In the genomic region with DNA sequence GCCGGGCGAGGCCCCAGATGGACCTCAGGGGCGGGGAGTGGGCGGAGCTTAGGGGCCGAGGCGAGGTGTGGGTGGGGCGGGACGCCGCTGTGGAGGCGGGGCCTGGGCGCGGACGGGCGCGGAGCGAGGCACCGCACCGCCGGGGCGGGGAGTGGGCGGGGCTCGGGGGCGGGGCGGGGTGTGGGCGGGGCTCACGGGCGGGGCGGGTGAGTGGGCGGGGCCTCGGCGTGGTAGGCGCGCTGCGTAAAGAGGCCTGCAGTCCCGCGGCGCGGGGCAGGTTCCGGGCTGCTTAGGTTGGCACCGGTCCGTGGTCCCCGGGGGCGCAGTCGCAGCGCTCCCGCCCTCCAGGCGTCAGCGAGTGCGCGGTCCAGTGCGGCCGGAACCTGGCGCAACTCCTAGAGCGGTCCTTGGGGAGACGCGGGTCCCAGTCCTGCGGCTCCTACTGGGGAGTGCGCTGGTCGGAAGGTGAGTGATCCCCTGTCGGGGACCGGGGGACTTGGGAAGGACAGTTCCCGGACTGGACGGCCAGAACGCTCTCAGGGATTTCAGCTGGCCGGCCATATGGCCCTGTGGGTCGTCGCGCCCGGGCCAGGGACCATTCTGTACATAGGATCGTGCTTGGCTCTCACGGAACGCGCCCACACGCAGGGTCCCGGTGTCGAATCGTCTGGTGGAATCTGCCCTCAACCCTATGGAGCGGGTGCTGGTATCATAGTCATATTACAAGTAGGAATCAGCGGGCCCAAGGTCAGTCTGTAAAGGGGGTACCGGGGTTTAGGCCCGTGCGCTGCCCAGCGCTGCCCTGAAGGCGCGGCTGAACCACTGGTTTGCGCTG, we compare ENCODE assay signal across 1 cellular context.
TF ChIP-seq lines count a peak whose summit lies in the region.

A gene with protein sequence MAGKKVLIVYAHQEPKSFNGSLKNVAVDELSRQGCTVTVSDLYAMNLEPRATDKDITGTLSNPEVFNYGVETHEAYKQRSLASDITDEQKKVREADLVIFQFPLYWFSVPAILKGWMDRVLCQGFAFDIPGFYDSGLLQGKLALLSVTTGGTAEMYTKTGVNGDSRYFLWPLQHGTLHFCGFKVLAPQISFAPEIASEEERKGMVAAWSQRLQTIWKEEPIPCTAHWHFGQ (plus strand): TSS at position 274 of the 835 bp plus-strand sequence. CDS start 6,659 bp downstream, outside the sequence.

TF ChIP-seq in H1, 55 proteins besides CTCF, POLR2A, EP300 and RAD21:
- TF ChIP-seq POLR2AphosphoS5 (IDR thresholded peaks at IDR 0.05; ENCODE audit: low read depth, low read length) (peak; percentile 70), MAFK (IDR thresholded peaks at IDR 0.05; ENCODE audit: low read depth, low read length) (no peak), CREB1 (IDR thresholded peaks at IDR 0.05) (0 out of 2 replicates have a peak, but pooled peaks have one; percentile 34), BACH1 (IDR thresholded peaks at IDR 0.05; ENCODE audit: low read length) (no peak), SIX5 (IDR thresholded peaks at IDR 0.05; ENCODE audit: low read depth, low read length) (no peak), RNF2 (IDR thresholded peaks at IDR 0.05; ENCODE audit: borderline replicate concordance, low read depth, low read length, missing control alignments, poor library complexity, severe bottlenecking) (no peak), BCL11A (IDR thresholded peaks at IDR 0.05; ENCODE audit: low read depth in 2 of 2, low read length in 2 of 2) (no peak), SIN3A (conservative IDR thresholded peaks at IDR 0.05 in 1 of 2, IDR thresholded peaks at IDR 0.05 in 1 of 2; ENCODE audit: low read depth in 1 of 2, low read length in 2 of 2) (no peak; a peak in 1 of 4 replicates), TEAD4 (IDR thresholded peaks at IDR 0.05; ENCODE audit: low read depth, low read length) (0 out of 2 replicates have a peak, but pooled peaks have one; percentile 5), RXRA (IDR thresholded peaks at IDR 0.05; ENCODE audit: insufficient read depth, low read depth, low read length) (no peak), RBBP5 (IDR thresholded peaks at IDR 0.05; ENCODE audit: borderline replicate concordance, low read depth, low read length) (peak; percentile 73; the same call in 1 of the 2 replicates), TBP (IDR thresholded peaks at IDR 0.05; ENCODE audit: low read depth, low read length) (peak; percentile 82), CBX5 (IDR thresholded peaks at IDR 0.05; ENCODE audit: low read depth, low read length) (no peak), TAF1 (IDR thresholded peaks at IDR 0.05; ENCODE audit: low read depth, low read length) (peak; percentile 90), POU5F1 (IDR thresholded peaks at IDR 0.05; ENCODE audit: low read depth, low read length) (no peak), ASH2L (IDR thresholded peaks at IDR 0.05; ENCODE audit: low read length) (no peak), SAP30 (IDR thresholded peaks at IDR 0.05; ENCODE audit: insufficient read depth, insufficient replicate concordance, low read length) (peak; percentile 57), EGR1 (IDR thresholded peaks at IDR 0.05; ENCODE audit: borderline replicate concordance, low read depth, low read length) (no peak), ZNF274 (IDR thresholded peaks at IDR 0.05; ENCODE audit: borderline replicate concordance, extremely low read depth, low read length) (no peak), CHD2 (IDR thresholded peaks at IDR 0.05; ENCODE audit: low read length) (no peak), TCF12 (IDR thresholded peaks at IDR 0.05; ENCODE audit: low read depth, low read length) (no peak), KDM1A (IDR thresholded peaks at IDR 0.05; ENCODE audit: borderline replicate concordance, low read length) (no peak), GTF2F1 (IDR thresholded peaks at IDR 0.05; ENCODE audit: borderline replicate concordance, low read depth, low read length) (no peak), HDAC2 (IDR thresholded peaks at IDR 0.05; ENCODE audit: borderline replicate concordance in 1 of 2, low read depth in 2 of 2, low read length in 2 of 2) (no peak; a peak in 1 of 4 replicates), KDM4A (IDR thresholded peaks at IDR 0.05; ENCODE audit: low read depth, low read length, severe bottlenecking) (peak; percentile 61), SP1 (IDR thresholded peaks at IDR 0.05; ENCODE audit: low read depth, low read length) (no peak; the same call in 1 of the 2 replicates), SP2 (IDR thresholded peaks at IDR 0.05; ENCODE audit: low read length) (no peak), BRCA1 (IDR thresholded peaks at IDR 0.05; ENCODE audit: low read depth, low read length) (no peak), CTBP2 (IDR thresholded peaks at IDR 0.05; ENCODE audit: borderline replicate concordance, insufficient read depth, insufficient read length, low read length) (no peak), NANOG (IDR thresholded peaks at IDR 0.05; ENCODE audit: insufficient read depth, low read depth, low read length, poor library complexity, severe bottlenecking) (no peak), PHF8 (conservative IDR thresholded peaks at IDR 0.05; ENCODE audit: low read depth, low read length) (peak; percentile 85), JUND (IDR thresholded peaks at IDR 0.05; ENCODE audit: low read length) (no peak), CBX8 (IDR thresholded peaks at IDR 0.05; ENCODE audit: borderline replicate concordance, low read depth, low read length) (no peak), TAF7 (optimal IDR thresholded peaks at IDR 0.05; ENCODE audit: borderline replicate concordance, low read depth, low read length) (no peak), SUZ12 (IDR thresholded peaks at IDR 0.05; ENCODE audit: low read length) (no peak), HDAC6 (IDR thresholded peaks at IDR 0.05; ENCODE audit: low read depth, low read length) (no peak), CHD1 (IDR thresholded peaks at IDR 0.05; ENCODE audit: low read depth, low read length) (no peak)
- TF ChIP-seq, protein P1, sequence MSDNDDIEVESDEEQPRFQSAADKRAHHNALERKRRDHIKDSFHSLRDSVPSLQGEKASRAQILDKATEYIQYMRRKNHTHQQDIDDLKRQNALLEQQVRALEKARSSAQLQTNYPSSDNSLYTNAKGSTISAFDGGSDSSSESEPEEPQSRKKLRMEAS (IDR thresholded peaks at IDR 0.05): peak; percentile 47; the same call in 1 of the 2 replicates
- TF ChIP-seq, protein P2, sequence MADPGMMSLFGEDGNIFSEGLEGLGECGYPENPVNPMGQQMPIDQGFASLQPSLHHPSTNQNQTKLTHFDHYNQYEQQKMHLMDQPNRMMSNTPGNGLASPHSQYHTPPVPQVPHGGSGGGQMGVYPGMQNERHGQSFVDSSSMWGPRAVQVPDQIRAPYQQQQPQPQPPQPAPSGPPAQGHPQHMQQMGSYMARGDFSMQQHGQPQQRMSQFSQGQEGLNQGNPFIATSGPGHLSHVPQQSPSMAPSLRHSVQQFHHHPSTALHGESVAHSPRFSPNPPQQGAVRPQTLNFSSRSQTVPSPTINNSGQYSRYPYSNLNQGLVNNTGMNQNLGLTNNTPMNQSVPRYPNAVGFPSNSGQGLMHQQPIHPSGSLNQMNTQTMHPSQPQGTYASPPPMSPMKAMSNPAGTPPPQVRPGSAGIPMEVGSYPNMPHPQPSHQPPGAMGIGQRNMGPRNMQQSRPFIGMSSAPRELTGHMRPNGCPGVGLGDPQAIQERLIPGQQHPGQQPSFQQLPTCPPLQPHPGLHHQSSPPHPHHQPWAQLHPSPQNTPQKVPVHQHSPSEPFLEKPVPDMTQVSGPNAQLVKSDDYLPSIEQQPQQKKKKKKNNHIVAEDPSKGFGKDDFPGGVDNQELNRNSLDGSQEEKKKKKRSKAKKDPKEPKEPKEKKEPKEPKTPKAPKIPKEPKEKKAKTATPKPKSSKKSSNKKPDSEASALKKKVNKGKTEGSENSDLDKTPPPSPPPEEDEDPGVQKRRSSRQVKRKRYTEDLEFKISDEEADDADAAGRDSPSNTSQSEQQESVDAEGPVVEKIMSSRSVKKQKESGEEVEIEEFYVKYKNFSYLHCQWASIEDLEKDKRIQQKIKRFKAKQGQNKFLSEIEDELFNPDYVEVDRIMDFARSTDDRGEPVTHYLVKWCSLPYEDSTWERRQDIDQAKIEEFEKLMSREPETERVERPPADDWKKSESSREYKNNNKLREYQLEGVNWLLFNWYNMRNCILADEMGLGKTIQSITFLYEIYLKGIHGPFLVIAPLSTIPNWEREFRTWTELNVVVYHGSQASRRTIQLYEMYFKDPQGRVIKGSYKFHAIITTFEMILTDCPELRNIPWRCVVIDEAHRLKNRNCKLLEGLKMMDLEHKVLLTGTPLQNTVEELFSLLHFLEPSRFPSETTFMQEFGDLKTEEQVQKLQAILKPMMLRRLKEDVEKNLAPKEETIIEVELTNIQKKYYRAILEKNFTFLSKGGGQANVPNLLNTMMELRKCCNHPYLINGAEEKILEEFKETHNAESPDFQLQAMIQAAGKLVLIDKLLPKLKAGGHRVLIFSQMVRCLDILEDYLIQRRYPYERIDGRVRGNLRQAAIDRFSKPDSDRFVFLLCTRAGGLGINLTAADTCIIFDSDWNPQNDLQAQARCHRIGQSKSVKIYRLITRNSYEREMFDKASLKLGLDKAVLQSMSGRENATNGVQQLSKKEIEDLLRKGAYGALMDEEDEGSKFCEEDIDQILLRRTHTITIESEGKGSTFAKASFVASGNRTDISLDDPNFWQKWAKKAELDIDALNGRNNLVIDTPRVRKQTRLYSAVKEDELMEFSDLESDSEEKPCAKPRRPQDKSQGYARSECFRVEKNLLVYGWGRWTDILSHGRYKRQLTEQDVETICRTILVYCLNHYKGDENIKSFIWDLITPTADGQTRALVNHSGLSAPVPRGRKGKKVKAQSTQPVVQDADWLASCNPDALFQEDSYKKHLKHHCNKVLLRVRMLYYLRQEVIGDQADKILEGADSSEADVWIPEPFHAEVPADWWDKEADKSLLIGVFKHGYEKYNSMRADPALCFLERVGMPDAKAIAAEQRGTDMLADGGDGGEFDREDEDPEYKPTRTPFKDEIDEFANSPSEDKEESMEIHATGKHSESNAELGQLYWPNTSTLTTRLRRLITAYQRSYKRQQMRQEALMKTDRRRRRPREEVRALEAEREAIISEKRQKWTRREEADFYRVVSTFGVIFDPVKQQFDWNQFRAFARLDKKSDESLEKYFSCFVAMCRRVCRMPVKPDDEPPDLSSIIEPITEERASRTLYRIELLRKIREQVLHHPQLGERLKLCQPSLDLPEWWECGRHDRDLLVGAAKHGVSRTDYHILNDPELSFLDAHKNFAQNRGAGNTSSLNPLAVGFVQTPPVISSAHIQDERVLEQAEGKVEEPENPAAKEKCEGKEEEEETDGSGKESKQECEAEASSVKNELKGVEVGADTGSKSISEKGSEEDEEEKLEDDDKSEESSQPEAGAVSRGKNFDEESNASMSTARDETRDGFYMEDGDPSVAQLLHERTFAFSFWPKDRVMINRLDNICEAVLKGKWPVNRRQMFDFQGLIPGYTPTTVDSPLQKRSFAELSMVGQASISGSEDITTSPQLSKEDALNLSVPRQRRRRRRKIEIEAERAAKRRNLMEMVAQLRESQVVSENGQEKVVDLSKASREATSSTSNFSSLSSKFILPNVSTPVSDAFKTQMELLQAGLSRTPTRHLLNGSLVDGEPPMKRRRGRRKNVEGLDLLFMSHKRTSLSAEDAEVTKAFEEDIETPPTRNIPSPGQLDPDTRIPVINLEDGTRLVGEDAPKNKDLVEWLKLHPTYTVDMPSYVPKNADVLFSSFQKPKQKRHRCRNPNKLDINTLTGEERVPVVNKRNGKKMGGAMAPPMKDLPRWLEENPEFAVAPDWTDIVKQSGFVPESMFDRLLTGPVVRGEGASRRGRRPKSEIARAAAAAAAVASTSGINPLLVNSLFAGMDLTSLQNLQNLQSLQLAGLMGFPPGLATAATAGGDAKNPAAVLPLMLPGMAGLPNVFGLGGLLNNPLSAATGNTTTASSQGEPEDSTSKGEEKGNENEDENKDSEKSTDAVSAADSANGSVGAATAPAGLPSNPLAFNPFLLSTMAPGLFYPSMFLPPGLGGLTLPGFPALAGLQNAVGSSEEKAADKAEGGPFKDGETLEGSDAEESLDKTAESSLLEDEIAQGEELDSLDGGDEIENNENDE (IDR thresholded peaks at IDR 0.05; ENCODE audit: insufficient replicate concordance, low read length): no peak
- TF ChIP-seq, protein P3, sequence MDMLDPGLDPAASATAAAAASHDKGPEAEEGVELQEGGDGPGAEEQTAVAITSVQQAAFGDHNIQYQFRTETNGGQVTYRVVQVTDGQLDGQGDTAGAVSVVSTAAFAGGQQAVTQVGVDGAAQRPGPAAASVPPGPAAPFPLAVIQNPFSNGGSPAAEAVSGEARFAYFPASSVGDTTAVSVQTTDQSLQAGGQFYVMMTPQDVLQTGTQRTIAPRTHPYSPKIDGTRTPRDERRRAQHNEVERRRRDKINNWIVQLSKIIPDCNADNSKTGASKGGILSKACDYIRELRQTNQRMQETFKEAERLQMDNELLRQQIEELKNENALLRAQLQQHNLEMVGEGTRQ (IDR thresholded peaks at IDR 0.05; ENCODE audit: low read length): no peak
- TF ChIP-seq, protein P4, sequence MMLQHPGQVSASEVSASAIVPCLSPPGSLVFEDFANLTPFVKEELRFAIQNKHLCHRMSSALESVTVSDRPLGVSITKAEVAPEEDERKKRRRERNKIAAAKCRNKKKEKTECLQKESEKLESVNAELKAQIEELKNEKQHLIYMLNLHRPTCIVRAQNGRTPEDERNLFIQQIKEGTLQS (IDR thresholded peaks at IDR 0.05; ENCODE audit: insufficient read depth, low read depth, low read length): no peak
- TF ChIP-seq, protein P5, sequence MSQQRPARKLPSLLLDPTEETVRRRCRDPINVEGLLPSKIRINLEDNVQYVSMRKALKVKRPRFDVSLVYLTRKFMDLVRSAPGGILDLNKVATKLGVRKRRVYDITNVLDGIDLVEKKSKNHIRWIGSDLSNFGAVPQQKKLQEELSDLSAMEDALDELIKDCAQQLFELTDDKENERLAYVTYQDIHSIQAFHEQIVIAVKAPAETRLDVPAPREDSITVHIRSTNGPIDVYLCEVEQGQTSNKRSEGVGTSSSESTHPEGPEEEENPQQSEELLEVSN (IDR thresholded peaks at IDR 0.05): peak; percentile 51; the same call in 1 of the 2 replicates
